In the genomic region with DNA sequence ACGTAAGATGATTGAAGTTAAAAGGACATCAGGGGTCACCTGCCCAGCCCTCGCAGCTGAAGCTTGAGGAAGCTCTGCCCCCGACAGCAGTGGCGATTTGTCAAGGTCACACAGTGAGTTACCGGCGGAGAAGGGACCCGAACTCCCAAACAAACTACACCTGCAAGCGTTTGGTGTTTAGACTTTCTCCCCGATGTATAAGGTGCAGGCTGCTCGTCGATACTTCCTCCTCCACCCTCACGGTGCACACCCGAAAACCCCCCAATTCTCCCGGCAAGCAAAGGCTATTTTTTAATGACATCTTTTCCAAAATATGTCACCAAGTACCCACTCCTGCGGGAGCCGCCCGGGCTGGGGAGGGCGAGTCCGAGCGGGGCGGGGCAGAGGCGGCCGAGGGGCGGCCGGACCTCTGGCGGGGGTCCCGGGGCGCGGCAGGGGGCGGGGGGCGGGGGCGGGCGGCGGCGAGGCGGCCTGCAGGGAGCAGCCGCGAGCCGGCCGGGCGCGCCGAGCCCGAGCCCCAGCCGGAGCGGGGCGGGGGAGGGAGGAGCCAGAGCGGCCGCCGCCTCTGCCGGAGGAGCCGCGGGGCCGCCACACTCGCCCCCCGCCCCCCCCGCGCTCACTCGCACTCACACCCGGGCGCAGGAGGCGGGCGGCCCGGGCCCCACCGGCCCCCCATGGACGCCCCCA, we compare ENCODE assay signal across 8 cellular contexts. TPM values are rescaled to one million over a fixed set of nuclear protein-coding genes. Genes with fewer than 3 reads are reported as not detected.
DNase-seq lines count a peak whose midpoint lies in the region; ATAC-seq, FAIRE-seq and TF ChIP-seq lines count a peak whose summit lies in the region.

A gene with protein sequence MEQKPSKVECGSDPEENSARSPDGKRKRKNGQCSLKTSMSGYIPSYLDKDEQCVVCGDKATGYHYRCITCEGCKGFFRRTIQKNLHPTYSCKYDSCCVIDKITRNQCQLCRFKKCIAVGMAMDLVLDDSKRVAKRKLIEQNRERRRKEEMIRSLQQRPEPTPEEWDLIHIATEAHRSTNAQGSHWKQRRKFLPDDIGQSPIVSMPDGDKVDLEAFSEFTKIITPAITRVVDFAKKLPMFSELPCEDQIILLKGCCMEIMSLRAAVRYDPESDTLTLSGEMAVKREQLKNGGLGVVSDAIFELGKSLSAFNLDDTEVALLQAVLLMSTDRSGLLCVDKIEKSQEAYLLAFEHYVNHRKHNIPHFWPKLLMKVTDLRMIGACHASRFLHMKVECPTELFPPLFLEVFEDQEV (plus strand): TSS at position 619 of the 687 bp plus-strand sequence. CDS start 11,524 bp downstream, outside the sequence.

- H3K36me3 ChIP-seq in kidney (ENCODE audit: control insufficient read depth in 1 of 2, insufficient read depth in 2 of 2, low read length in 2 of 2): no peaks in the 10 kb centered on the region
- no peaks in the 10 kb centered on the region for H3K36me3 ChIP-seq in spleen

- peak within 1 kb of the TSS; percentile 71 to 74 for H3K9ac ChIP-seq in kidney (ENCODE audit: low read length in 2 of 2)

- H3K27ac ChIP-seq in C4-2B (peak within 1 kb of the TSS; percentile 85), kidney (ENCODE audit: low read depth in 2 of 2, low read length in 2 of 2) (peak within 1 kb of the TSS; percentile 88 to 92), spleen (peak within 1 kb of the TSS; percentile 84 to 96 (median 92))

- no peak for TF ChIP-seq POLR2A in spleen (IDR thresholded peaks at IDR 0.05)

- H3K4me1 ChIP-seq in kidney (ENCODE audit: control insufficient read depth in 1 of 2, insufficient read depth in 1 of 2, low read depth in 1 of 2, low read length in 2 of 2) (peaks cover 22 to 29% of the 10 kb centered on the region in 2 donors), spleen (peaks cover 19 to 66% (median 53%) of the 10 kb centered on the region in 6 donors)

- WGBS in spleen, 5 donors: 0 to 4% (median 1%) methylated on average over 33 to 66 of the region's 66 CpGs

- DNase-seq in GM20000 (ENCODE audit: low spot score) (peak; percentile 95), M059J (ENCODE audit: low read depth) (peak; percentile 42), cerebellar cortex (ENCODE audit: low spot score) (peak; percentile 62), kidney (peak; percentile 88), spleen (peak; percentile 95)
- DNase-seq in activated CD4-positive, alpha-beta T cell treated with anti-CD3 and anti-CD28 coated beads for 1 hour: peak; percentile 60

- intact Hi-C loops in kidney (cut with DNase I): no loop called here
- intact Hi-C loops in spleen (cut with DNase I; ENCODE audit: low total_unique reads): no loop called here

- H3K27me3 ChIP-seq in spleen (replicated peaks in 1 of 7): no peaks in the 10 kb centered on the region

- no peak for ATAC-seq in HG03565 (IDR thresholded peaks at IDR 0.05; ENCODE audit: unreplicated experiment)

- TF ChIP-seq CTCF in C4-2B (conservative IDR thresholded peaks at IDR 0.05) (peak; percentile 72), GM20000 (IDR thresholded peaks at IDR 0.05; ENCODE audit: extremely low read depth, missing control alignments) (no peak), kidney (IDR thresholded peaks at IDR 0.05; ENCODE audit: borderline replicate concordance, extremely low read depth, insufficient read depth) (peak; percentile 32), spleen (IDR thresholded peaks at IDR 0.05 in 8 of 11, conservative IDR thresholded peaks at IDR 0.05 in 3 of 11) (peak in 6 of 11 experiments; percentile 9 to 53 (median 34))

- no peaks in the 10 kb centered on the region for H3K9me3 ChIP-seq in kidney (ENCODE audit: control insufficient read depth in 1 of 2, low read length in 2 of 2)
- no peaks in the 10 kb centered on the region for H3K9me3 ChIP-seq in spleen

- FAIRE-seq in kidney (lab: Jason Lieb, UNC): no peak

- H3K4me3 ChIP-seq in kidney (ENCODE audit: low read length in 2 of 2) (peak within 1 kb of the TSS; percentile 79 to 90), spleen (peak within 1 kb of the TSS; percentile 76 to 100 (median 96))

RNA-seq across cellular contexts. Expression of the gene that starts here (rescaled TPM):
- 19.2 and 26.7 TPM in 2 replicates for total RNA-seq in M059J (2014; rRNA removed; shearing (Covaris generic))
- 63.9 TPM for total RNA-seq in kidney
- 40.8 TPM for polyA plus RNA-seq in kidney (ENCODE audit: insufficient read depth, low read depth, low replicate concordance)
- 10 to 100 TPM; 14.6 to 36.1 (median 19.7) TPM for total RNA-seq in spleen
- polyA plus RNA-seq in spleen: 10 to 100 TPM in 1 of 3 donors, 1 to 10 TPM in 2; 3.9 to 12.9 (median 4.7) TPM

Comparison
In these comparisons a context has a peak if more than half of its experiments do, and no peak if none do; other contexts are left out.
1. DNase-seq: peak in every context shown above with its lines; median percentile 95 in GM20000; 95 in spleen; 88 in kidney; 62 in cerebellar cortex; 60 in activated CD4-positive, alpha-beta T cell treated with anti-CD3 and anti-CD28 coated beads for 1 hour; 42 in M059J.